7 cellular contexts compared by ENCODE assay signal in genomic region chr18:13608024-13608562, GRCh38.
DNase-seq lines count a peak whose midpoint lies in the region; ATAC-seq and TF ChIP-seq lines count a peak whose summit lies in the region.
"Not testable (repeated sequence)": the region's sequence is repeated elsewhere in the genome, so short reads cannot be mapped to it uniquely, and the experiment has no call there.

No MANE protein-coding gene starts in this region.

- peaks cover 94% of the 10 kb centered on the region for H3K4me1 ChIP-seq in DOHH2 (ENCODE audit: control insufficient read depth, low read length)

- H3K9me3 Mint-ChIP-seq in activated CD4-positive, alpha-beta memory T cell treated with anti-CD3 and anti-CD28 coated beads, Interleukin-2, amount 10 ng/mL, durations not matched to agents 7 days and 5 days; activated naive CD4-positive, alpha-beta T cell treated with anti-CD3 and anti-CD28 coated beads, Interleukin-2, amount 10 ng/mL, durations not matched to agents 7 days and 5 days; memory B cell: not testable (repeated sequence)

- POLR2A ChIA-PET in activated CD4-positive, alpha-beta memory T cell treated with anti-CD3 and anti-CD28 coated beads, Interleukin-2, amount 10 ng/mL, durations not matched to agents 7 days and 5 days (lab: Charles Lee), result interaction anchor here (0.8 to 3.1 kb wide), 10 partner anchors 19 to 342 kb away, joined by 3 to 33 read pairs (median 6); no protein-coding TSS in a partner anchor

- H3K27me3 Mint-ChIP-seq in activated CD4-positive, alpha-beta memory T cell treated with anti-CD3 and anti-CD28 coated beads, Interleukin-2, amount 10 ng/mL, durations not matched to agents 7 days and 5 days; activated naive CD4-positive, alpha-beta T cell treated with anti-CD3 and anti-CD28 coated beads, Interleukin-2, amount 10 ng/mL, durations not matched to agents 7 days and 5 days; memory B cell: not testable (repeated sequence)

- peak; percentile 10 for ATAC-seq in memory B cell (ENCODE audit: low read depth)

- not testable (repeated sequence) for TF ChIP-seq CTCF in DOHH2 (IDR thresholded peaks at IDR 0.05; ENCODE audit: low read depth, low read length, poor library complexity, severe bottlenecking)

- H3K27ac Mint-ChIP-seq in activated CD4-positive, alpha-beta memory T cell treated with anti-CD3 and anti-CD28 coated beads, Interleukin-2, amount 10 ng/mL, durations not matched to agents 7 days and 5 days, result peak overlapping the region; percentile 78
- H3K27ac Mint-ChIP-seq in activated naive CD4-positive, alpha-beta T cell treated with anti-CD3 and anti-CD28 coated beads, Interleukin-2, amount 10 ng/mL, durations not matched to agents 7 days and 5 days, result peak overlapping the region; percentile 42
- H3K27ac Mint-ChIP-seq in memory B cell, result peak overlapping the region; percentile 91

- H3K27ac ChIP-seq in DOHH2 (ENCODE audit: low read depth, low read length), result peak overlapping the region; percentile 80

- peak overlapping the region; percentile 74 for H3K4me2 ChIP-seq in DOHH2 (ENCODE audit: low read length)

- not testable (repeated sequence) for H3K36me3 ChIP-seq in DOHH2 (ENCODE audit: control insufficient read depth, low read length)

- not testable (repeated sequence) for H3K27me3 ChIP-seq in DOHH2 (ENCODE audit: control insufficient read depth, low read length)

- not testable (repeated sequence) for H3K79me2 ChIP-seq in DOHH2 (ENCODE audit: control insufficient read depth, low read length)

- peaks cover 68% of the 10 kb centered on the region for H3K4me1 Mint-ChIP-seq in activated CD4-positive, alpha-beta memory T cell treated with anti-CD3 and anti-CD28 coated beads, Interleukin-2, amount 10 ng/mL, durations not matched to agents 7 days and 5 days
- peaks cover 60% of the 10 kb centered on the region for H3K4me1 Mint-ChIP-seq in activated naive CD4-positive, alpha-beta T cell treated with anti-CD3 and anti-CD28 coated beads, Interleukin-2, amount 10 ng/mL, durations not matched to agents 7 days and 5 days
- peaks cover 36% of the 10 kb centered on the region for H3K4me1 Mint-ChIP-seq in memory B cell

- CTCF ChIA-PET in activated CD4-positive, alpha-beta memory T cell treated with anti-CD3 and anti-CD28 coated beads, Interleukin-2, amount 10 ng/mL, durations not matched to agents 7 days and 5 days (lab: Charles Lee), result interaction anchor here (0.7 to 2.3 kb wide), 10 partner anchors 11 to 395 kb away, joined by 3 to 7 read pairs (median 4); partner anchors contain the start of genes FAM210A and RNMT
- CTCF ChIA-PET in activated naive CD4-positive, alpha-beta T cell treated with anti-CD3 and anti-CD28 coated beads, Interleukin-2, amount 10 ng/mL, durations not matched to agents 7 days and 5 days (lab: Charles Lee), result interaction anchor here (6.9 kb wide), 1 partner anchor 49 kb away, joined by 64 read pairs; no protein-coding TSS in a partner anchor

- H3K4me3 ChIP-seq in DOHH2 (ENCODE audit: low read length), result peak overlapping the region; percentile 67

- not testable (repeated sequence) for H3K9me3 ChIP-seq in DOHH2 (ENCODE audit: control insufficient read depth, insufficient read depth, low read length)

- not testable (repeated sequence) for H4K20me1 ChIP-seq in DOHH2 (ENCODE audit: control insufficient read depth, insufficient read depth, low read depth, low read length)

- peak; percentile 12 for DNase-seq in M059J (ENCODE audit: low read depth)
- DNase-seq in T-helper 22 cell (ENCODE audit: low read depth), result peak; percentile 53
- DNase-seq in activated CD4-positive, alpha-beta memory T cell treated with anti-CD3 and anti-CD28 coated beads, Interleukin-2, amount 10 ng/mL, durations not matched to agents 7 days and 5 days, result peak; percentile 59
- DNase-seq in activated naive CD4-positive, alpha-beta T cell treated with anti-CD3 and anti-CD28 coated beads, Interleukin-2, amount 10 ng/mL, durations not matched to agents 7 days and 5 days, result peak; percentile 12
- DNase-seq in memory B cell (ENCODE audit: low spot score in 2 of 2), result peak in 1 of 2 donors; percentile 37
- DNase-seq in stimulated activated CD4-positive, alpha-beta T cell treated with anti-CD3 and anti-CD28 coated beads, Interleukin-4, amount 100 ng/mL, for 24 hours, result peak; percentile 34

- peak overlapping the region; percentile 68 for H3K4me3 Mint-ChIP-seq in activated CD4-positive, alpha-beta memory T cell treated with anti-CD3 and anti-CD28 coated beads, Interleukin-2, amount 10 ng/mL, durations not matched to agents 7 days and 5 days
- H3K4me3 Mint-ChIP-seq in activated naive CD4-positive, alpha-beta T cell treated with anti-CD3 and anti-CD28 coated beads, Interleukin-2, amount 10 ng/mL, durations not matched to agents 7 days and 5 days; memory B cell: not testable (repeated sequence)

- H3K36me3 Mint-ChIP-seq in activated CD4-positive, alpha-beta memory T cell treated with anti-CD3 and anti-CD28 coated beads, Interleukin-2, amount 10 ng/mL, durations not matched to agents 7 days and 5 days (ENCODE audit: low read depth); memory B cell: not testable (repeated sequence)
- peaks cover 13% of the 10 kb centered on the region for H3K36me3 Mint-ChIP-seq in activated naive CD4-positive, alpha-beta T cell treated with anti-CD3 and anti-CD28 coated beads, Interleukin-2, amount 10 ng/mL, durations not matched to agents 7 days and 5 days

- H3K9me2 ChIP-seq in DOHH2 (replicated peaks; ENCODE audit: control insufficient read depth, low read length), result not testable (repeated sequence)

- peaks cover 41% of the 10 kb centered on the region for H3F3A ChIP-seq in DOHH2 (ENCODE audit: control insufficient read depth, insufficient read depth)
